Comparison of ENCODE assay signal across 9 cellular contexts in the genomic region with DNA sequence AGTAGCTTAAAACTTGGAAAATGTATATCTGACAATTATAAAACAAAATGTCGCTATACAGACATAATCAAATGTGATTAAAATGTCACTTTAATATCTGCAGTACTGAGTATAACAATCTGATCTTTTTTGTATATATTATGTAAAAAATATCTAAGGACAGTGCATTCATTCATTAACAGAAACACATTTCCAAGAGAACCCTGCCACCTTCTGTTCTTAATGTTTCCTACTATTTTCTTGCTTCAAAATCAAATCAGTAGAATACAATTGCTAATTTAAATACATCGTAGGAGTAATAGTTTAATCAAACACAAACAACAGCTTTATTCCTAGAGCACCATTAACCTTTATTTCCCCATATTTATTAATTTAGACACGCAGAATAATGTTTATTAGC.
DNase-seq lines count a peak whose midpoint lies in the region; ATAC-seq, FAIRE-seq and TF ChIP-seq lines count a peak whose summit lies in the region.
"Had no signal": no experiment of that assay in that cellular context is flagged by ENCODE, and none has a peak within 500 bp of the region (broad histone marks: within the 10 kb centered on the region; RNA-seq: fewer than 3 reads in every experiment).

No MANE protein-coding gene starts in this region.

- H3K36me3 ChIP-seq in heart left ventricle (no peaks in the 10 kb centered on the region), small intestine (ENCODE audit: control insufficient read depth in 2 of 2, insufficient read depth in 2 of 2, low read length in 2 of 2) (no peaks in the 10 kb centered on the region), H7 (replicated peaks; ENCODE audit: control insufficient read depth, insufficient read depth, low read length) (no peaks in the 10 kb centered on the region)

- TF ChIP-seq POLR2A in heart left ventricle (IDR thresholded peaks at IDR 0.05) (no peak), NB4 (IDR thresholded peaks at IDR 0.05; ENCODE audit: extremely low read depth, insufficient read length) (no peak)

- TF ChIP-seq CTCF in heart left ventricle (IDR thresholded peaks at IDR 0.05): peak in 10 of 12 donors; percentile 13 to 50 (median 32)
- TF ChIP-seq CTCF in NB4 (IDR thresholded peaks at IDR 0.05; ENCODE audit: low read depth, low read length): no peak
- no peak for TF ChIP-seq CTCF in epithelial cell of esophagus (IDR thresholded peaks at IDR 0.05; ENCODE audit: insufficient read depth, low read depth, low read length, missing control alignments)

- intact Hi-C loops in heart left ventricle (cut with DNase I): loop anchor here in 5 of 10 donors (5.0 to 10.0 kb wide), 4 partner anchors 141 to 613 kb away; a partner anchor contains a TSS
- intact Hi-C loops in right cardiac atrium (cut with DNase I): no loop called here

- H3K4me3 ChIP-seq in heart left ventricle (no peak overlapping the region), right cardiac atrium (ENCODE audit: low read length) (no peak overlapping the region), NB4 (ENCODE audit: low read depth, low read length) (no peak overlapping the region), epithelial cell of esophagus (ENCODE audit: low read length) (no peak overlapping the region), small intestine (ENCODE audit: low read depth in 1 of 2, low read length in 2 of 2) (no peak overlapping the region), H7 (ENCODE audit: insufficient read depth, low read depth, low read length) (no peak overlapping the region)

- H3K4me1 ChIP-seq in heart left ventricle (no peaks in the 10 kb centered on the region), right cardiac atrium (ENCODE audit: control insufficient read depth, insufficient read depth, low read length) (no peaks in the 10 kb centered on the region), small intestine (ENCODE audit: control insufficient read depth in 2 of 2, insufficient read depth in 1 of 2, low read depth in 1 of 2, low read length in 1 of 2) (no peaks in the 10 kb centered on the region)

- H3K9me3 ChIP-seq in heart left ventricle (no peaks in the 10 kb centered on the region), right cardiac atrium (ENCODE audit: control insufficient read depth, low read length) (no peaks in the 10 kb centered on the region), small intestine (ENCODE audit: control insufficient read depth, low read depth) (no peaks in the 10 kb centered on the region)

- peak; percentile 23 for FAIRE-seq in small intestine (lab: Jason Lieb, UNC)

- H3K27me3 ChIP-seq in heart left ventricle (no peaks in the 10 kb centered on the region), right cardiac atrium (ENCODE audit: control insufficient read depth, insufficient read depth) (no peaks in the 10 kb centered on the region), small intestine (ENCODE audit: control insufficient read depth in 2 of 2, insufficient read depth in 2 of 2, low read length in 2 of 2) (no peaks in the 10 kb centered on the region), H7 (ENCODE audit: control insufficient read depth, insufficient read depth, low read length) (no peaks in the 10 kb centered on the region)

- ATAC-seq in heart left ventricle: no peak
- no peak for ATAC-seq in right cardiac atrium
- no peak for ATAC-seq in GM21717 (IDR thresholded peaks at IDR 0.05; ENCODE audit: unreplicated experiment)

- H3K27ac ChIP-seq in heart left ventricle: no peak overlapping the region
- no peak overlapping the region for H3K27ac ChIP-seq in right cardiac atrium (ENCODE audit: low read length)
- H3K27ac ChIP-seq in small intestine (ENCODE audit: low read depth in 1 of 2, low read length in 1 of 2): no peak overlapping the region

- WGBS in heart left ventricle, 4 donors: 69 to 76% (median 71%) methylated on average over 3 of the region's 3 CpGs
- 66% methylated on average over 3 of the region's 3 CpGs for WGBS in right cardiac atrium
- WGBS in small intestine, 3 donors: 74 to 78% (median 75%) methylated on average over 3 of the region's 3 CpGs

- no peak for DNase-seq in heart left ventricle
- no peak for DNase-seq in right cardiac atrium
- peak; percentile 25 for DNase-seq in NB4 (ENCODE audit: low read depth)
- peak; percentile 13 for DNase-seq in epithelial cell of esophagus (ENCODE audit: low read depth)
- DNase-seq in small intestine: no peak
- DNase-seq in H7: no peak
- no peak for DNase-seq in T1000 (lab: John Stamatoyannopoulos, UW)
- DNase-seq: NCI-H226 had no signal

Comparison
In these comparisons a context has a peak if more than half of its experiments do, and no peak if none do; other contexts are left out.
1. DNase-seq: peak in NB4 (single experiment) and epithelial cell of esophagus (single experiment); none in heart left ventricle (0 of 5), right cardiac atrium (0 of 3), small intestine (single experiment), H7 (single experiment) and T1000 (single experiment).
2. CTCF ChIP-seq: peak in heart left ventricle (10 of 12); none in NB4 (single experiment) and epithelial cell of esophagus (single experiment).